ENCODE assay signal across 23 cellular contexts in the genomic region with DNA sequence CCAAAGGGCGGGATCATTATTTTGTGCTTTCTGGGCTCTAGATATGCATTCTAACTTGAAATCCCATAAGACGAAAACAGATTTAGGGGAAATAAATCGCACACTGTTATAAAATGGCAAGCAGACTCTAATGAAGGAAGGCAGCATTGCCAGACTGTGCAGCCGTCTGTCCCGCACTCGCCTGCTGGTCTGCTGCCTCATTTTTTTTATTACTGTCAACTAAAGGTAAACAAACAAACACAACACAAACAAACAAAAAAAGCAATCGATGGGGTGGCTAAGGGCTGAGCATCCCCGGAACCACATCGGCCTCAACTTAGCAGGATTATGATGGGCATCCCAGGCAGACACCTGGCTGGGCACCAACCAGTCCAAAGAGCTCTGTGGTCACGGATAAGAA. TPM values are rescaled to one million over a fixed set of nuclear protein-coding genes. Genes with fewer than 3 reads are reported as not detected.
"Had no signal": no experiment of that assay in that cellular context is flagged by ENCODE, and none has a peak within 500 bp of the region (broad histone marks: within the 10 kb centered on the region; RNA-seq: fewer than 3 reads in every experiment).

No MANE protein-coding gene starts in this region.

- H3K27ac Mint-ChIP-seq: activated B cell treated with CpG ODN at 0.5 μM for 24 hours; activated CD4-positive, alpha-beta T cell treated with anti-CD3 and anti-CD28 coated beads, Interleukin-2, amount 10 ng/mL, durations not matched to agents 24 days and 14 days; activated naive CD8-positive, alpha-beta T cell; effector memory CD8-positive, alpha-beta T cell; naive thymus-derived CD4-positive, alpha-beta T cell; stimulated activated naive CD8-positive, alpha-beta T cell treated with anti-CD3 and anti-CD28 coated beads, Interleukin-15, Interleukin-2, amounts not matched to agents 100 ng/mL and 50 ng/mL, for 24 hours had no signal

- H3K27me3 ChIP-seq: brain microvascular endothelial cell, gastrocnemius medialis, heart right ventricle, testis, upper lobe of left lung had no signal

- H3K9me3 ChIP-seq: gastrocnemius medialis, heart right ventricle, mucosa of descending colon, testis, upper lobe of left lung had no signal

- H3K4me3 Mint-ChIP-seq: activated B cell treated with CpG ODN at 0.5 μM for 24 hours; activated CD4-positive, alpha-beta T cell treated with anti-CD3 and anti-CD28 coated beads, Interleukin-2, amount 10 ng/mL, durations not matched to agents 24 days and 14 days; activated naive CD8-positive, alpha-beta T cell; effector memory CD8-positive, alpha-beta T cell; naive thymus-derived CD4-positive, alpha-beta T cell; stimulated activated naive CD8-positive, alpha-beta T cell treated with anti-CD3 and anti-CD28 coated beads, Interleukin-15, Interleukin-2, amounts not matched to agents 100 ng/mL and 50 ng/mL, for 24 hours had no signal

- H3K9me3 Mint-ChIP-seq: activated B cell treated with CpG ODN at 0.5 μM for 24 hours had no signal

- H3K27me3 Mint-ChIP-seq: activated CD4-positive, alpha-beta T cell treated with anti-CD3 and anti-CD28 coated beads, Interleukin-2, amount 10 ng/mL, durations not matched to agents 24 days and 14 days; effector memory CD8-positive, alpha-beta T cell had no signal

- H3K4me3 ChIP-seq: gastrocnemius medialis, mucosa of descending colon, testis, upper lobe of left lung had no signal

- H3K36me3 Mint-ChIP-seq: activated naive CD8-positive, alpha-beta T cell; naive thymus-derived CD4-positive, alpha-beta T cell had no signal

- H3K27ac ChIP-seq: brain microvascular endothelial cell, gastrocnemius medialis, upper lobe of left lung had no signal

- H3K4me1 Mint-ChIP-seq: activated B cell treated with CpG ODN at 0.5 μM for 24 hours; activated CD4-positive, alpha-beta T cell treated with anti-CD3 and anti-CD28 coated beads, Interleukin-2, amount 10 ng/mL, durations not matched to agents 24 days and 14 days had no signal

- H3K36me3 ChIP-seq: brain microvascular endothelial cell, gastrocnemius medialis, heart right ventricle, upper lobe of left lung had no signal

- DNase-seq: activated B cell treated with CpG ODN at 0.5 μM for 24 hours; activated CD4-positive, alpha-beta T cell treated with anti-CD3 and anti-CD28 coated beads, Interleukin-2, amount 10 ng/mL, durations not matched to agents 24 days and 14 days; activated CD8-positive, alpha-beta memory T cell treated with anti-CD3 and anti-CD28 coated beads for 24 hours; activated gamma-delta T cell treated with Interleukin-2 at 50 U/mL for 16 hours; amygdala; brain microvascular endothelial cell; cerebellar nuclear complex; dermis blood vessel endothelial cell; effector memory CD8-positive, alpha-beta T cell; gastrocnemius medialis; heart right ventricle; mammary epithelial cell; mucosa of descending colon; naive thymus-derived CD4-positive, alpha-beta T cell; retina; stimulated activated CD4-positive, alpha-beta T cell treated with anti-CD3 and anti-CD28 coated beads, Interleukin-15, amount 100 ng/mL, for 24 hours; stimulated activated CD4-positive, alpha-beta T cell treated with anti-CD3 and anti-CD28 coated beads, Interleukin-4, amount 100 ng/mL, for 4 hours; stimulated activated CD8-positive, alpha-beta memory T cell treated with anti-CD3 and anti-CD28 coated beads, Interleukin-4, amount 100 ng/mL, for 48 hours; testis; upper lobe of left lung had no signal

RNA-seq across cellular contexts. Expression of a gene that starts 24.3 kb away (rescaled TPM):
- total RNA-seq: activated CD4-positive, alpha-beta T cell treated with anti-CD3 and anti-CD28 coated beads, Interleukin-2, amount 10 ng/mL, durations not matched to agents 24 days and 14 days; T-helper 1 cell treated with Interleukin-12 subunit alpha and Interleukin-12 subunit beta and Interleukin-4 antibody, amounts not matched to agents 30 ng/mL and 1 ng/mL, for 36 hours had no signal
